In genomic region chr1:156463874-156464273, GRCh38 we compare ENCODE assay signal across 14 cellular contexts. TPM values are rescaled to one million over a fixed set of nuclear protein-coding genes. Genes with fewer than 3 reads are reported as not detected.
DNase-seq lines count a peak whose midpoint lies in the region; ATAC-seq and TF ChIP-seq lines count a peak whose summit lies in the region.
"Had no signal": no experiment of that assay in that cellular context is flagged by ENCODE, and none has a peak within 500 bp of the region (broad histone marks: within the 10 kb centered on the region; RNA-seq: fewer than 3 reads in every experiment).

No MANE protein-coding gene starts in this region.

- no peak overlapping the region for H4K8ac ChIP-seq in mesenchymal stem cell (ENCODE audit: low read length)

- no peak overlapping the region for H3K4me2 ChIP-seq in mesenchymal stem cell (ENCODE audit: low read length, poor library complexity, severe bottlenecking)

- no peak overlapping the region for H3K4ac ChIP-seq in mesenchymal stem cell (ENCODE audit: low read depth in 1 of 2, low read length in 2 of 2)

- H3K36me3 ChIP-seq in right atrium auricular region (peaks cover 40% of the 10 kb centered on the region), vagina (peaks cover 4 to 30% of the 10 kb centered on the region in 2 donors), mesenchymal stem cell (ENCODE audit: control insufficient read depth in 1 of 2, insufficient read depth in 2 of 2, low read depth in 1 of 2, low read length in 2 of 2) (peaks cover 32 to 61% of the 10 kb centered on the region in 2 experiments)
- H3K36me3 ChIP-seq: SJCRH30 had no signal

- no peaks in the 10 kb centered on the region for H3K27me3 ChIP-seq in right atrium auricular region
- H3K27me3 ChIP-seq in vagina: no peaks in the 10 kb centered on the region
- H3K27me3 ChIP-seq in mesenchymal stem cell (ENCODE audit: control insufficient read depth in 1 of 2, insufficient read depth in 1 of 2, low read length in 2 of 2): no peaks in the 10 kb centered on the region
- H3K27me3 ChIP-seq: SJCRH30 had no signal

- no peak overlapping the region for H2BK5ac ChIP-seq in mesenchymal stem cell (ENCODE audit: low read depth, low read length, poor library complexity, severe bottlenecking)

- no peak for DNase-seq in activated CD8-positive, alpha-beta T cell treated with anti-CD3 and anti-CD28 coated beads for 36 hours
- no peak for DNase-seq in activated CD8-positive, alpha-beta T cell treated with anti-CD3 and anti-CD28 coated beads, Interleukin-2, amount 10 ng/mL, durations not matched to agents 7 days and 5 days
- DNase-seq in right atrium auricular region (ENCODE audit: low spot score) (no peak), progenitor cell of endocrine pancreas (ENCODE audit: low spot score, unreplicated experiment) (no peak), vagina (ENCODE audit: extremely low spot score in 2 of 2) (no peak), AG08396 (ENCODE audit: low spot score) (no peak), GF-D8 (lab: John Stamatoyannopoulos, UW) (no peak), mesenchymal stem cell (no peak)
- DNase-seq: activated naive CD8-positive, alpha-beta T cell treated with anti-CD3 and anti-CD28 coated beads, Interleukin-2, amount 50 U/mL, for 24 hours; Calu3; dermis blood vessel endothelial cell; kidney glomerular epithelial cell; NCI-H1694 treated with DMSO at 0.1 percent for 48 hours; SJCRH30 had no signal

- peak overlapping the region; percentile 73 to 77 for H3K27ac ChIP-seq in right atrium auricular region
- peak overlapping the region; percentile 83 for H3K27ac ChIP-seq in vagina
- H3K27ac ChIP-seq in mesenchymal stem cell (ENCODE audit: low read length, poor library complexity, severe bottlenecking): no peak overlapping the region
- H3K27ac ChIP-seq: SJCRH30 had no signal

- H3K79me1 ChIP-seq in mesenchymal stem cell (replicated peaks; ENCODE audit: low read length, poor library complexity, severe bottlenecking): peaks cover 25% of the 10 kb centered on the region

- no peak overlapping the region for H2BK15ac ChIP-seq in mesenchymal stem cell (ENCODE audit: low read depth, poor library complexity, severe bottlenecking)

- H3K9ac ChIP-seq in mesenchymal stem cell (ENCODE audit: low read length): no peak overlapping the region

- H3K18ac ChIP-seq in mesenchymal stem cell (ENCODE audit: low read depth in 1 of 2, low read length in 2 of 2): no peak overlapping the region

- H2AK5ac ChIP-seq in mesenchymal stem cell (ENCODE audit: low read length, severe bottlenecking): no peak overlapping the region

- H3K23ac ChIP-seq in mesenchymal stem cell (ENCODE audit: low read length in 2 of 2): no peak overlapping the region

- peak overlapping the region; percentile 4 for H3K27ac Mint-ChIP-seq in activated CD8-positive, alpha-beta T cell treated with anti-CD3 and anti-CD28 coated beads for 36 hours
- no peak overlapping the region for H3K27ac Mint-ChIP-seq in activated CD8-positive, alpha-beta T cell treated with anti-CD3 and anti-CD28 coated beads, Interleukin-2, amount 10 ng/mL, durations not matched to agents 7 days and 5 days
- peak overlapping the region; percentile 78 for H3K27ac Mint-ChIP-seq in progenitor cell of endocrine pancreas
- H3K27ac Mint-ChIP-seq: activated naive CD8-positive, alpha-beta T cell treated with anti-CD3 and anti-CD28 coated beads, Interleukin-2, amount 50 U/mL, for 24 hours had no signal

- no peak overlapping the region for H2BK120ac ChIP-seq in mesenchymal stem cell (ENCODE audit: low read depth, low read length)

- intact Hi-C loops in activated CD8-positive, alpha-beta T cell treated with anti-CD3 and anti-CD28 coated beads for 36 hours (cut with micrococcal nuclease): no loop called here
- intact Hi-C loops in vagina (cut with DNase I): no loop called here

- H4K91ac ChIP-seq in mesenchymal stem cell (ENCODE audit: low read length): no peak overlapping the region

- H2BK12ac ChIP-seq in mesenchymal stem cell (ENCODE audit: low read length in 2 of 2): no peak overlapping the region

- no peak for ATAC-seq in activated CD8-positive, alpha-beta T cell treated with anti-CD3 and anti-CD28 coated beads for 36 hours
- ATAC-seq in activated CD8-positive, alpha-beta T cell treated with anti-CD3 and anti-CD28 coated beads, Interleukin-2, amount 10 ng/mL, durations not matched to agents 7 days and 5 days: no peak
- ATAC-seq: activated naive CD8-positive, alpha-beta T cell treated with anti-CD3 and anti-CD28 coated beads, Interleukin-2, amount 50 U/mL, for 24 hours had no signal

- CTCF ChIA-PET in activated CD8-positive, alpha-beta T cell treated with anti-CD3 and anti-CD28 coated beads for 36 hours (lab: Charles Lee): no interaction called here
- CTCF ChIA-PET in activated CD8-positive, alpha-beta T cell treated with anti-CD3 and anti-CD28 coated beads, Interleukin-2, amount 10 ng/mL, durations not matched to agents 7 days and 5 days (lab: Charles Lee): no interaction called here

- no peak for TF ChIP-seq POLR2A in vagina (IDR thresholded peaks at IDR 0.05)

- POLR2A ChIA-PET in activated CD8-positive, alpha-beta T cell treated with anti-CD3 and anti-CD28 coated beads for 36 hours (lab: Charles Lee): no interaction called here
- POLR2A ChIA-PET in activated CD8-positive, alpha-beta T cell treated with anti-CD3 and anti-CD28 coated beads, Interleukin-2, amount 10 ng/mL, durations not matched to agents 7 days and 5 days (lab: Charles Lee): no interaction called here

- TF ChIP-seq CTCF in activated CD8-positive, alpha-beta T cell treated with anti-CD3 and anti-CD28 coated beads for 36 hours (IDR thresholded peaks at IDR 0.05): no peak
- TF ChIP-seq CTCF in right atrium auricular region (IDR thresholded peaks at IDR 0.05): no peak
- TF ChIP-seq CTCF in progenitor cell of endocrine pancreas (IDR thresholded peaks at IDR 0.05; ENCODE audit: unreplicated experiment): no peak
- no peak for TF ChIP-seq CTCF in vagina (IDR thresholded peaks at IDR 0.05)

- H3K4me1 ChIP-seq in right atrium auricular region (peaks cover 0 to 44% of the 10 kb centered on the region in 2 donors), vagina (peaks cover 53% of the 10 kb centered on the region), mesenchymal stem cell (ENCODE audit: control insufficient read depth, insufficient read depth, low read depth, low read length) (peaks cover 3% of the 10 kb centered on the region)
- H3K4me1 ChIP-seq: SJCRH30 had no signal

- no peak overlapping the region for H3K14ac ChIP-seq in mesenchymal stem cell (ENCODE audit: low read length in 2 of 2)

- H3K36me3 Mint-ChIP-seq in activated CD8-positive, alpha-beta T cell treated with anti-CD3 and anti-CD28 coated beads for 36 hours (ENCODE audit: low read depth): peaks cover 13% of the 10 kb centered on the region
- H3K36me3 Mint-ChIP-seq in activated CD8-positive, alpha-beta T cell treated with anti-CD3 and anti-CD28 coated beads, Interleukin-2, amount 10 ng/mL, durations not matched to agents 7 days and 5 days (ENCODE audit: low read depth): peaks cover 21% of the 10 kb centered on the region
- peaks cover 7% of the 10 kb centered on the region for H3K36me3 Mint-ChIP-seq in progenitor cell of endocrine pancreas (ENCODE audit: insufficient read depth)

- no peak overlapping the region for H3K4me3 ChIP-seq in right atrium auricular region
- no peak overlapping the region for H3K4me3 ChIP-seq in vagina
- no peak overlapping the region for H3K4me3 ChIP-seq in mesenchymal stem cell (ENCODE audit: insufficient read depth in 1 of 2, low read depth in 1 of 2, low read length in 2 of 2)
- H3K4me3 ChIP-seq: SJCRH30 had no signal

- no peaks in the 10 kb centered on the region for H3K27me3 Mint-ChIP-seq in activated CD8-positive, alpha-beta T cell treated with anti-CD3 and anti-CD28 coated beads for 36 hours
- H3K27me3 Mint-ChIP-seq in activated CD8-positive, alpha-beta T cell treated with anti-CD3 and anti-CD28 coated beads, Interleukin-2, amount 10 ng/mL, durations not matched to agents 7 days and 5 days (ENCODE audit: low read depth): no peaks in the 10 kb centered on the region
- H3K27me3 Mint-ChIP-seq in progenitor cell of endocrine pancreas: no peaks in the 10 kb centered on the region
- H3K27me3 Mint-ChIP-seq: activated naive CD8-positive, alpha-beta T cell treated with anti-CD3 and anti-CD28 coated beads, Interleukin-2, amount 50 U/mL, for 24 hours had no signal

- no peak overlapping the region for H2AFZ ChIP-seq in mesenchymal stem cell (ENCODE audit: low read depth, low read length)

- peaks cover 10% of the 10 kb centered on the region for H3K4me1 Mint-ChIP-seq in activated CD8-positive, alpha-beta T cell treated with anti-CD3 and anti-CD28 coated beads for 36 hours (ENCODE audit: low read depth)
- H3K4me1 Mint-ChIP-seq in activated CD8-positive, alpha-beta T cell treated with anti-CD3 and anti-CD28 coated beads, Interleukin-2, amount 10 ng/mL, durations not matched to agents 7 days and 5 days (ENCODE audit: low read depth): peaks cover 10% of the 10 kb centered on the region
- H3K4me1 Mint-ChIP-seq in progenitor cell of endocrine pancreas (ENCODE audit: low read depth): no peaks in the 10 kb centered on the region

- no peaks in the 10 kb centered on the region for H3K9me3 ChIP-seq in right atrium auricular region
- no peaks in the 10 kb centered on the region for H3K9me3 ChIP-seq in vagina
- H3K9me3 ChIP-seq in mesenchymal stem cell (ENCODE audit: control insufficient read depth, low read length): no peaks in the 10 kb centered on the region
- H3K9me3 ChIP-seq: SJCRH30 had no signal

- no peak overlapping the region for H3K4me3 Mint-ChIP-seq in activated CD8-positive, alpha-beta T cell treated with anti-CD3 and anti-CD28 coated beads for 36 hours
- H3K4me3 Mint-ChIP-seq in activated CD8-positive, alpha-beta T cell treated with anti-CD3 and anti-CD28 coated beads, Interleukin-2, amount 10 ng/mL, durations not matched to agents 7 days and 5 days: no peak overlapping the region
- no peak overlapping the region for H3K4me3 Mint-ChIP-seq in progenitor cell of endocrine pancreas (ENCODE audit: low read depth)
- H3K4me3 Mint-ChIP-seq: activated naive CD8-positive, alpha-beta T cell treated with anti-CD3 and anti-CD28 coated beads, Interleukin-2, amount 50 U/mL, for 24 hours had no signal

- no CpG with 5 or more reads among the region's 4 CpGs for WGBS in mesenchymal stem cell

- no peaks in the 10 kb centered on the region for H3K9me3 Mint-ChIP-seq in activated CD8-positive, alpha-beta T cell treated with anti-CD3 and anti-CD28 coated beads for 36 hours
- H3K9me3 Mint-ChIP-seq in activated CD8-positive, alpha-beta T cell treated with anti-CD3 and anti-CD28 coated beads, Interleukin-2, amount 10 ng/mL, durations not matched to agents 7 days and 5 days (ENCODE audit: insufficient read depth): no peaks in the 10 kb centered on the region
- H3K9me3 Mint-ChIP-seq in progenitor cell of endocrine pancreas (ENCODE audit: low read depth): no peaks in the 10 kb centered on the region
- H3K9me3 Mint-ChIP-seq: activated naive CD8-positive, alpha-beta T cell treated with anti-CD3 and anti-CD28 coated beads, Interleukin-2, amount 50 U/mL, for 24 hours had no signal

RNA-seq across cellular contexts. Expression of gene MEF2D, which starts 36.7 kb away (rescaled TPM):
- 10 to 100 TPM; 35.3 to 35.8 TPM for total RNA-seq in activated CD8-positive, alpha-beta T cell treated with anti-CD3 and anti-CD28 coated beads for 36 hours
- total RNA-seq in activated CD8-positive, alpha-beta T cell treated with anti-CD3 and anti-CD28 coated beads, Interleukin-2, amount 10 ng/mL, durations not matched to agents 7 days and 5 days: 10 to 100 TPM; 34.8 to 40.1 TPM
- total RNA-seq in right atrium auricular region (100 to 1,000 TPM in 1 of 2 donors, 10 to 100 TPM in 1; 80.1 to 104 TPM), progenitor cell of endocrine pancreas (20.2 and 26.6 TPM in 2 replicates), vagina (33.9 TPM)
- polyA plus RNA-seq in mesenchymal stem cell (2013, experiment 1 of 2): 38.6 TPM
- polyA plus RNA-seq in mesenchymal stem cell (2013, experiment 2 of 2): 34.2 TPM
